In genomic region chr17:17913695-17914332, GRCh38 we compare ENCODE assay signal across 8 cellular contexts. TPM values are rescaled to one million over a fixed set of nuclear protein-coding genes. Genes with fewer than 3 reads are reported as not detected.
DNase-seq lines count a peak whose midpoint lies in the region; ATAC-seq and TF ChIP-seq lines count a peak whose summit lies in the region.

No MANE protein-coding gene starts in this region.

- H3K27ac ChIP-seq in CD4-positive, alpha-beta T cell (ENCODE audit: low read depth, low read length): no peak overlapping the region

- H3K36me3 Mint-ChIP-seq in CD4-positive, alpha-beta T cell (ENCODE audit: low read depth): peaks cover 3% of the 10 kb centered on the region
- no peaks in the 10 kb centered on the region for H3K36me3 Mint-ChIP-seq in activated T-cell treated with anti-CD3 and anti-CD28 coated beads, Interleukin-2, amount 50 U/mL, for 72 hours (ENCODE audit: insufficient read depth in 2 of 2)
- peaks cover 6% of the 10 kb centered on the region for H3K36me3 Mint-ChIP-seq in progenitor cell of endocrine pancreas (ENCODE audit: insufficient read depth)

- intact Hi-C loops in CD4-positive, alpha-beta T cell (cut with DNase I, micrococcal nuclease): no loop called here

- no peaks in the 10 kb centered on the region for H3K4me1 Mint-ChIP-seq in CD4-positive, alpha-beta T cell (ENCODE audit: low read depth)
- peaks cover 11% of the 10 kb centered on the region for H3K4me1 Mint-ChIP-seq in activated T-cell treated with anti-CD3 and anti-CD28 coated beads, Interleukin-2, amount 50 U/mL, for 72 hours (ENCODE audit: low read depth)
- peaks cover 6% of the 10 kb centered on the region for H3K4me1 Mint-ChIP-seq in progenitor cell of endocrine pancreas (ENCODE audit: low read depth)

- DNase-seq in CD4-positive, alpha-beta T cell: peak in 7 of 10 experiments; percentile 3 to 46 (median 28)
- DNase-seq in NCI-H510A treated with DMSO at 0.1 percent for 48 hours (lab: John Stamatoyannopoulos, UW) (peak; percentile 98), foreskin fibroblast (peak; percentile 89 to 95), progenitor cell of endocrine pancreas (ENCODE audit: low spot score, unreplicated experiment) (no peak)
- DNase-seq in activated T-cell treated with anti-CD3 and anti-CD28 coated beads, Interleukin-2, amount 50 U/mL, for 72 hours: peak; percentile 26 to 27

- TF ChIP-seq CTCF in CD4-positive, alpha-beta T cell (IDR thresholded peaks at IDR 0.05): no peak
- TF ChIP-seq CTCF in foreskin fibroblast (IDR thresholded peaks at IDR 0.05; ENCODE audit: low read depth, low read length) (no peak), progenitor cell of endocrine pancreas (IDR thresholded peaks at IDR 0.05; ENCODE audit: unreplicated experiment) (no peak)

- CTCF ChIA-PET in CD4-positive, alpha-beta T cell (lab: Charles Lee): no interaction called here

- H3K4me3 ChIP-seq in foreskin fibroblast (ENCODE audit: low read depth in 1 of 2, low read length in 2 of 2): no peak overlapping the region

- H3K27ac Mint-ChIP-seq in CD4-positive, alpha-beta T cell: no peak overlapping the region
- no peak overlapping the region for H3K27ac Mint-ChIP-seq in activated T-cell treated with anti-CD3 and anti-CD28 coated beads, Interleukin-2, amount 50 U/mL, for 72 hours
- peak overlapping the region; percentile 74 for H3K27ac Mint-ChIP-seq in progenitor cell of endocrine pancreas

- H3K9me3 Mint-ChIP-seq in CD4-positive, alpha-beta T cell: no peaks in the 10 kb centered on the region
- H3K9me3 Mint-ChIP-seq in activated T-cell treated with anti-CD3 and anti-CD28 coated beads, Interleukin-2, amount 50 U/mL, for 72 hours: no peaks in the 10 kb centered on the region
- H3K9me3 Mint-ChIP-seq in progenitor cell of endocrine pancreas (ENCODE audit: low read depth): no peaks in the 10 kb centered on the region

- POLR2A ChIA-PET in CD4-positive, alpha-beta T cell (lab: Charles Lee): no interaction called here

- H3K4me3 Mint-ChIP-seq in CD4-positive, alpha-beta T cell: no peak overlapping the region
- no peak overlapping the region for H3K4me3 Mint-ChIP-seq in activated T-cell treated with anti-CD3 and anti-CD28 coated beads, Interleukin-2, amount 50 U/mL, for 72 hours
- H3K4me3 Mint-ChIP-seq in progenitor cell of endocrine pancreas (ENCODE audit: low read depth): no peak overlapping the region

- ATAC-seq in CD4-positive, alpha-beta T cell (ENCODE audit: poor library complexity): peak; percentile 37
- ATAC-seq in HG02798 (IDR thresholded peaks at IDR 0.05; ENCODE audit: poor library complexity, unreplicated experiment) (peak; percentile 57), GM18511 (IDR thresholded peaks at IDR 0.05; ENCODE audit: unreplicated experiment) (no peak), GM19397 (IDR thresholded peaks at IDR 0.05; ENCODE audit: unreplicated experiment) (no peak)
- peak; percentile 74 to 77 for ATAC-seq in activated T-cell treated with anti-CD3 and anti-CD28 coated beads, Interleukin-2, amount 50 U/mL, for 72 hours (replicated peaks in 1 of 2)

- no peaks in the 10 kb centered on the region for H3K27me3 Mint-ChIP-seq in CD4-positive, alpha-beta T cell
- H3K27me3 Mint-ChIP-seq in activated T-cell treated with anti-CD3 and anti-CD28 coated beads, Interleukin-2, amount 50 U/mL, for 72 hours (ENCODE audit: low read depth): no peaks in the 10 kb centered on the region
- no peaks in the 10 kb centered on the region for H3K27me3 Mint-ChIP-seq in progenitor cell of endocrine pancreas

- H3K9me3 ChIP-seq in CD4-positive, alpha-beta T cell (ENCODE audit: control insufficient read depth, low read length): no peaks in the 10 kb centered on the region

- H3K27me3 ChIP-seq in CD4-positive, alpha-beta T cell (ENCODE audit: control insufficient read depth, insufficient read depth, low read length): no peaks in the 10 kb centered on the region

RNA-seq across cellular contexts. Expression of gene TOM1L2, which starts 58.4 kb away (rescaled TPM):
- total RNA-seq in CD4-positive, alpha-beta T cell: 10 to 100 TPM; 28.5 to 30.5 TPM
- total RNA-seq in activated T-cell treated with anti-CD3 and anti-CD28 coated beads, Interleukin-2, amount 50 U/mL, for 72 hours: 10 to 100 TPM; 23.7 to 26.9 TPM
- 29.4 and 30.5 TPM in 2 replicates for total RNA-seq in progenitor cell of endocrine pancreas

RNA-seq across cellular contexts. Expression of gene DRC3, which starts 58.8 kb away (rescaled TPM):
- under 1 TPM in 1 of 2 experiments, not detected in 1; 0.11 TPM for total RNA-seq in CD4-positive, alpha-beta T cell
- under 1 TPM; 0.39 to 0.43 TPM for total RNA-seq in activated T-cell treated with anti-CD3 and anti-CD28 coated beads, Interleukin-2, amount 50 U/mL, for 72 hours
- total RNA-seq in progenitor cell of endocrine pancreas: 13.3 and 15.4 TPM in 2 replicates

Comparison
In these comparisons a context has a peak if more than half of its experiments do, and no peak if none do; other contexts are left out.
1. ATAC-seq: peak in CD4-positive, alpha-beta T cell (single experiment), HG02798 (single experiment) and activated T-cell treated with anti-CD3 and anti-CD28 coated beads, Interleukin-2, amount 50 U/mL, for 72 hours (2 of 2); none in GM18511 (single experiment) and GM19397 (single experiment).